9 cellular contexts compared by ENCODE assay signal in genomic region chr12:52395761-52396434, GRCh38. TPM values are rescaled to one million over a fixed set of nuclear protein-coding genes. Genes with fewer than 3 reads are reported as not detected.
A peak's percentile ranks its signal among the peaks of the same experiment; 100 is the strongest.
DNase-seq lines count a peak whose midpoint lies in the region; TF ChIP-seq lines count a peak whose summit lies in the region.
"Had no signal": no experiment of that assay in that cellular context is flagged by ENCODE, and none has a peak within 500 bp of the region (broad histone marks: within the 10 kb centered on the region; RNA-seq: fewer than 3 reads in every experiment).

No MANE protein-coding gene starts in this region.

- H3K4me3 ChIP-seq in lower leg skin (ENCODE audit: low read depth, poor library complexity, severe bottlenecking): no peak overlapping the region

- 50 to 54% methylated on average over 20 of the region's 20 CpGs for WGBS in lower leg skin, 2 donors

- H3K27ac ChIP-seq in 22Rv1: no peak overlapping the region

- TF ChIP-seq CTCF in 22Rv1 (IDR thresholded peaks at IDR 0.05): peak; percentile 79
- no peak for TF ChIP-seq CTCF in lower leg skin (IDR thresholded peaks at IDR 0.05)

- DNase-seq in ELR (ENCODE audit: low read depth) (peak; percentile 13), NCI-H774 (lab: John Stamatoyannopoulos, UW) (peak; percentile 29), germinal center (ENCODE audit: low spot score) (peak; percentile 55), lower leg skin (ENCODE audit: low spot score in 2 of 2) (no peak), cortex of kidney (lab: John Stamatoyannopoulos, UW) (no peak), activated T-cell treated with anti-CD3 and anti-CD28 coated beads for 4 hours (no peak), D341Med (ENCODE audit: low spot score) (no peak)

- TF ChIP-seq POLR2A in lower leg skin (IDR thresholded peaks at IDR 0.05): no peak

- intact Hi-C loops in lower leg skin (cut with DNase I; ENCODE audit: low total_unique reads): no loop called here

RNA-seq across cellular contexts. Expression of gene KRT82, which starts 10.2 kb away (rescaled TPM):
- 10 to 100 TPM in 1 of 4 donors, under 1 TPM in 1, not detected in 2; 0.46 to 10.3 TPM for total RNA-seq in lower leg skin
- total RNA-seq: glomerular endothelial cell had no signal

RNA-seq across cellular contexts. Expression of gene KRT84, which starts 10.4 kb away (rescaled TPM):
- under 1 TPM in 2 of 4 donors, not detected in 2; 0.46 to 0.75 TPM for total RNA-seq in lower leg skin
- total RNA-seq: glomerular endothelial cell had no signal

RNA-seq across cellular contexts. Expression of gene KRT85, which starts 28.6 kb away (rescaled TPM):
- total RNA-seq in lower leg skin: 100 to 1,000 TPM in 1 of 4 donors, 1 to 10 TPM in 1, under 1 TPM in 1, not detected in 1; 0.15 to 101 (median 8.3) TPM
- total RNA-seq: glomerular endothelial cell had no signal

RNA-seq across cellular contexts. Expression of gene KRT75, which starts 38.3 kb away (rescaled TPM):
- 10 to 100 TPM in 1 of 4 donors, 1 to 10 TPM in 3; 1.6 to 31.9 (median 4.9) TPM for total RNA-seq in lower leg skin
- total RNA-seq: glomerular endothelial cell had no signal

RNA-seq across cellular contexts. Expression of gene KRT6B, which starts 56.0 kb away (rescaled TPM):
- total RNA-seq in lower leg skin: 100 to 1,000 TPM in 2 of 4 donors, 10 to 100 TPM in 2; 49.8 to 441 (median 157) TPM
- total RNA-seq: glomerular endothelial cell had no signal

Comparison
In these comparisons a context has a peak if more than half of its experiments do, and no peak if none do; other contexts are left out.
1. DNase-seq: peak in ELR (single experiment), NCI-H774 (single experiment) and germinal center (single experiment); none in lower leg skin (0 of 2), cortex of kidney (single experiment), activated T-cell treated with anti-CD3 and anti-CD28 coated beads for 4 hours (single experiment) and D341Med (single experiment).